Comparison of ENCODE assay signal across 9 cellular contexts in genomic region chr3:155995525-155996370, GRCh38.
DNase-seq lines count a peak whose midpoint lies in the region; ATAC-seq, FAIRE-seq and TF ChIP-seq lines count a peak whose summit lies in the region.
"Had no signal": no experiment of that assay in that cellular context is flagged by ENCODE, and none has a peak within 500 bp of the region (broad histone marks: within the 10 kb centered on the region; RNA-seq: fewer than 3 reads in every experiment).

No MANE protein-coding gene starts in this region.

- no peaks in the 10 kb centered on the region for H3K9me3 ChIP-seq in transverse colon

- ATAC-seq in GM19395 (IDR thresholded peaks at IDR 0.05; ENCODE audit: unreplicated experiment), result no peak
- ATAC-seq: naive thymus-derived CD8-positive, alpha-beta T cell had no signal

- TF ChIP-seq CTCF in fibroblast of mammary gland (conservative IDR thresholded peaks at IDR 0.05; ENCODE audit: control insufficient read depth, insufficient read depth, low read depth, low read length) (peak; percentile 61), transverse colon (IDR thresholded peaks at IDR 0.05) (peak in 3 of 5 experiments; percentile 19 to 33 (median 30))

- H3K27ac ChIP-seq in transverse colon, result no peak overlapping the region

- 45 to 56% methylated on average over 8 of the region's 8 CpGs for WGBS in transverse colon (ENCODE audit: low coverage in 1 of 2), 2 donors

- no peaks in the 10 kb centered on the region for H3K4me1 ChIP-seq in transverse colon

- DNase-seq in EH (ENCODE audit: low read depth) (peak; percentile 60), Kasumi-1 (lab: John Stamatoyannopoulos, UW) (peak; percentile 80 to 88), RKO (ENCODE audit: low spot score) (peak; percentile 76), fibroblast of mammary gland (ENCODE audit: low read depth) (peak; percentile 64), transverse colon (no peak), GM19239 (ENCODE audit: insufficient read length, low spot score) (no peak), GM19238 (ENCODE audit: insufficient read length, low spot score) (no peak)

- no peak for TF ChIP-seq EP300 in transverse colon (IDR thresholded peaks at IDR 0.05; ENCODE audit: low read depth)

- H3K4me3 ChIP-seq in fibroblast of mammary gland (ENCODE audit: control insufficient read depth, low read depth, low read length) (no peak overlapping the region), transverse colon (no peak overlapping the region)

- intact Hi-C loops in transverse colon (cut with DNase I; ENCODE audit: low total_unique reads), result no loop called here

- TF ChIP-seq POLR2A in transverse colon (IDR thresholded peaks at IDR 0.05), result no peak

- no peaks in the 10 kb centered on the region for H3K36me3 ChIP-seq in transverse colon

- H3K27me3 ChIP-seq in transverse colon, result no peaks in the 10 kb centered on the region

- in situ Hi-C loops in transverse colon (cut with MboI; ENCODE audit: low pct_ligation_motif_present in 1 of 4, low pct_unique_long_range_greater_than_20kb in 1 of 4, low sequenced_read_pairs in 3 of 4), result no loop called here

- FAIRE-seq in GM19239 (lab: Jason Lieb, UNC), result no peak

Comparison
In these comparisons a context has a peak if more than half of its experiments do, and no peak if none do; other contexts are left out.
1. DNase-seq: peak in EH (single experiment), Kasumi-1 (2 of 2), RKO (single experiment) and fibroblast of mammary gland (single experiment); none in transverse colon (single experiment), GM19239 (single experiment) and GM19238 (single experiment).